Comparison of ENCODE assay signal across 1 cellular context in the genomic region with DNA sequence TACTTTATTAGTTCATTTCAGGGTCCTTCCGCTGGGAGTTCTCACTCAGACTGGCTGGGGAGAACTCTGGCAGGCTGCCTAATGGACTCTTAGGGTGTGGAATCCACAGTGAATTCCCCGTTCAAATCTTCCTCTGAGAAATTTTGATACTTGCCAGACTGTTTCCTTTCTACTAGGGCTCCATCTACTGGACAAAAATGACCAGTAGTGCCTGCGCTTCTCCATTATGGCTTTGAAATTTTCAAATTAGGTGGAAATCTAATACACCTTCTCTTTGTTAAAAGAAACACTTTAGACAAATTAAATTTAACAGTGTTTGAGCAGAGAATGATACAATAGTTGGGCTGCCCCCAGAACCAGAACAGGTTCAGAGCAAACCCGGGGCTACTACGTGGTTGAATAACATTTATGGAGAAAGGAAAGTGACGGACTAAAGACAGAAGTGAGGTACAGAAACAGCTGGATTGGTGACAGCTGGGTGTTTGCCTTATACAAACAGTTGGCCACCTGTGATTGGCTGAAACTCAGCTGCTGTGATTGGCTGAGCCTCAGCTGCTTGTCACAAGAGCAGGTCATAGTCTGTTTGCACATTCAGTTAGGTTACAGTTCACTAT.
TF ChIP-seq lines count a peak whose summit lies in the region.

No MANE protein-coding gene starts in this region.

TF ChIP-seq in GM23338, 12 proteins besides CTCF, POLR2A, EP300 and RAD21 (continued from another document):
- TF ChIP-seq, protein P1, sequence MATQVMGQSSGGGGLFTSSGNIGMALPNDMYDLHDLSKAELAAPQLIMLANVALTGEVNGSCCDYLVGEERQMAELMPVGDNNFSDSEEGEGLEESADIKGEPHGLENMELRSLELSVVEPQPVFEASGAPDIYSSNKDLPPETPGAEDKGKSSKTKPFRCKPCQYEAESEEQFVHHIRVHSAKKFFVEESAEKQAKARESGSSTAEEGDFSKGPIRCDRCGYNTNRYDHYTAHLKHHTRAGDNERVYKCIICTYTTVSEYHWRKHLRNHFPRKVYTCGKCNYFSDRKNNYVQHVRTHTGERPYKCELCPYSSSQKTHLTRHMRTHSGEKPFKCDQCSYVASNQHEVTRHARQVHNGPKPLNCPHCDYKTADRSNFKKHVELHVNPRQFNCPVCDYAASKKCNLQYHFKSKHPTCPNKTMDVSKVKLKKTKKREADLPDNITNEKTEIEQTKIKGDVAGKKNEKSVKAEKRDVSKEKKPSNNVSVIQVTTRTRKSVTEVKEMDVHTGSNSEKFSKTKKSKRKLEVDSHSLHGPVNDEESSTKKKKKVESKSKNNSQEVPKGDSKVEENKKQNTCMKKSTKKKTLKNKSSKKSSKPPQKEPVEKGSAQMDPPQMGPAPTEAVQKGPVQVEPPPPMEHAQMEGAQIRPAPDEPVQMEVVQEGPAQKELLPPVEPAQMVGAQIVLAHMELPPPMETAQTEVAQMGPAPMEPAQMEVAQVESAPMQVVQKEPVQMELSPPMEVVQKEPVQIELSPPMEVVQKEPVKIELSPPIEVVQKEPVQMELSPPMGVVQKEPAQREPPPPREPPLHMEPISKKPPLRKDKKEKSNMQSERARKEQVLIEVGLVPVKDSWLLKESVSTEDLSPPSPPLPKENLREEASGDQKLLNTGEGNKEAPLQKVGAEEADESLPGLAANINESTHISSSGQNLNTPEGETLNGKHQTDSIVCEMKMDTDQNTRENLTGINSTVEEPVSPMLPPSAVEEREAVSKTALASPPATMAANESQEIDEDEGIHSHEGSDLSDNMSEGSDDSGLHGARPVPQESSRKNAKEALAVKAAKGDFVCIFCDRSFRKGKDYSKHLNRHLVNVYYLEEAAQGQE (IDR thresholded peaks at IDR 0.05; ENCODE audit: unreplicated experiment): no peak
- TF ChIP-seq POLR2AphosphoS5 (IDR thresholded peaks at IDR 0.05; ENCODE audit: low read depth): no peak
- TF ChIP-seq STAT1 (IDR thresholded peaks at IDR 0.05; ENCODE audit: unreplicated experiment): no peak
- TF ChIP-seq ZNF331 (CRISPR knock-in tag; IDR thresholded peaks at IDR 0.05; ENCODE audit: low read depth): no peak
- no peak for TF ChIP-seq EZH2 (IDR thresholded peaks at IDR 0.05; ENCODE audit: low read depth, unreplicated experiment)
- TF ChIP-seq, protein P2, sequence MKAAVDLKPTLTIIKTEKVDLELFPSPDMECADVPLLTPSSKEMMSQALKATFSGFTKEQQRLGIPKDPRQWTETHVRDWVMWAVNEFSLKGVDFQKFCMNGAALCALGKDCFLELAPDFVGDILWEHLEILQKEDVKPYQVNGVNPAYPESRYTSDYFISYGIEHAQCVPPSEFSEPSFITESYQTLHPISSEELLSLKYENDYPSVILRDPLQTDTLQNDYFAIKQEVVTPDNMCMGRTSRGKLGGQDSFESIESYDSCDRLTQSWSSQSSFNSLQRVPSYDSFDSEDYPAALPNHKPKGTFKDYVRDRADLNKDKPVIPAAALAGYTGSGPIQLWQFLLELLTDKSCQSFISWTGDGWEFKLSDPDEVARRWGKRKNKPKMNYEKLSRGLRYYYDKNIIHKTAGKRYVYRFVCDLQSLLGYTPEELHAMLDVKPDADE (IDR thresholded peaks at IDR 0.05): no peak
- TF ChIP-seq JUNB (IDR thresholded peaks at IDR 0.05; ENCODE audit: unreplicated experiment): no peak
